ENCODE assay signal across 19 cellular contexts in the genomic region with DNA sequence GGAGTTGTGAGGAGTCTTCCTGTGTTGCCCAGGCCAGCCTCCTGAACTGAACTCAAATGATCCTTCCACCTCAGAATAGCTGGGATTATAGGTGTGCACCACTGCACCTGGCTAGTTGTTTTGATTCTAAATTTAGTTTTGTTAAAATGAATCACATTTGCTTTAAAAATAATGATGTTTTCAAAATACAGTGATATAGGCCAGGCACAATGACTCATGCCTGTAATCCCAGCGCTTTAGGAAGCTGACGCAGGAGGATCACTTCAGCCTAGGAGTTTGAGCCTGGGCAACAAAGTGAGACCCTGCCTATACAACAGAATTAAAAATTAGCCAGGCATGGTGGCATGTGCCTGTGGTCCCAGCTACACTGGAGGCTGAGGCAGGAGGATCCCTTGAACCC.
"Had no signal": no experiment of that assay in that cellular context is flagged by ENCODE, and none has a peak within 500 bp of the region (broad histone marks: within the 10 kb centered on the region; RNA-seq: fewer than 3 reads in every experiment).

No MANE protein-coding gene starts in this region.

- H3K4me3 ChIP-seq: body of pancreas, right atrium auricular region, tibial nerve, vagina had no signal

- H3K27me3 ChIP-seq: body of pancreas, right atrium auricular region, tibial nerve, vagina had no signal

- DNase-seq: activated B cell treated with CpG ODN at 0.5 μM for 24 hours; activated CD4-positive, alpha-beta T cell treated with anti-CD3 and anti-CD28 coated beads for 48 hours; activated CD8-positive, alpha-beta memory T cell treated with anti-CD3 and anti-CD28 coated beads for 24 hours; amygdala; body of pancreas; cortex of kidney; effector memory CD4-positive, alpha-beta T cell; natural killer cell; stimulated activated CD4-positive, alpha-beta T cell treated with anti-CD3 and anti-CD28 coated beads, Interleukin-15, amount 100 ng/mL, for 24 hours; stimulated activated CD4-positive, alpha-beta T cell treated with anti-CD3 and anti-CD28 coated beads, Interleukin-4, amount 100 ng/mL, for 1 hour; stimulated activated naive CD4-positive, alpha-beta T cell; substantia nigra had no signal

- H3K4me1 Mint-ChIP-seq: activated B cell treated with CpG ODN at 0.5 μM for 24 hours; central memory CD8-positive, alpha-beta T cell; natural killer cell had no signal

- H3K27ac ChIP-seq: body of pancreas, right atrium auricular region, tibial nerve, vagina had no signal

- H3K27ac Mint-ChIP-seq: activated B cell treated with CpG ODN at 0.5 μM for 24 hours; natural killer cell; T-helper 2 cell treated with Interferon-gamma antibody and Interleukin-4, amounts not matched to agents 5 μg/mL and 100 μg/mL, for 36 hours had no signal

- H3K4me1 ChIP-seq: body of pancreas, right atrium auricular region, tibial nerve, vagina had no signal

- ATAC-seq: activated naive CD4-positive, alpha-beta T cell treated with anti-CD3 and anti-CD28 coated beads, Interleukin-2, amount 50 U/mL, for 72 hours; body of pancreas; left lobe of liver; natural killer cell had no signal

- H3K9me3 ChIP-seq: body of pancreas, right atrium auricular region, tibial nerve, vagina had no signal

- H3K9me3 Mint-ChIP-seq: activated B cell treated with CpG ODN at 0.5 μM for 24 hours; activated naive CD4-positive, alpha-beta T cell treated with anti-CD3 and anti-CD28 coated beads, Interleukin-2, amount 50 U/mL, for 72 hours; central memory CD8-positive, alpha-beta T cell; natural killer cell; T-helper 2 cell treated with Interferon-gamma antibody and Interleukin-4, amounts not matched to agents 5 μg/mL and 100 μg/mL, for 36 hours had no signal

- H3K4me3 Mint-ChIP-seq: activated B cell treated with CpG ODN at 0.5 μM for 24 hours; central memory CD8-positive, alpha-beta T cell; natural killer cell; T-helper 2 cell treated with Interferon-gamma antibody and Interleukin-4, amounts not matched to agents 5 μg/mL and 100 μg/mL, for 36 hours had no signal

- H3K27me3 Mint-ChIP-seq: activated B cell treated with CpG ODN at 0.5 μM for 24 hours; central memory CD8-positive, alpha-beta T cell had no signal
